In the genomic region with DNA sequence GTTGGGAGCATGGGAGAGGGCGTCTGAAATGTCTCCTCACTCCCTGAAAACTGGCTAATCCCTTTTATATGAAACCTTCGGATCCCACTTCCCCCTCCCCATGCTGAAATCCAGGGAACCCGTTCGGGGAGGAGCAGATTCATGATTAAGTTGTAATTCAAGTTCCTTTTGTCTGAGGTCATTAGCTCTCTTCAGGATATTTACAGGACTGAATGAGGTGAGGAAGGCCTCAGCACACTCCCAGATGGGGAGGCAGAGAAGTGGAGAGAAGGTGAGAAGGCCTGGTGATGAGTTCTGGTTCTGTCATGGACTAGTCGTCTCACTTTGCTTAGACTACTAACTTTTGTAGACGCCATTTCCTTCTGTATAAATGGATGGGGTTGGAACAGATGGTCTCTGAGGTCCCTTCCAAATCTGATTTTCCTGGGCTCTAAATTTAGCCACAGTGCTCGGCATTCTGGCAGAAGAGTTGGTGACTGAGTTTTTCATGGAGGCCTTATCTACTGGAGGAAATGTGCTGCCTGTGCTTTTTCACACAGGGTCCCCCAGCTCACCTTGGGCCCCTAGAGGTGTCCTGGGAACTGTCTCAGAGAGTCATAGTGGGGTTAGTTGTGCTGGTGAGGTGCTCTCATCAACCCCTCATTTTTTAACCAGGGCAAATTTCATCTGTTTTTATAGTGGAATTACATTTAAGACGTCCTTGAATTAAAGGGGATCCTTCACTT, we compare ENCODE assay signal across 17 cellular contexts.
DNase-seq lines count a peak whose midpoint lies in the region; FAIRE-seq and TF ChIP-seq lines count a peak whose summit lies in the region.
"Had no signal": no experiment of that assay in that cellular context is flagged by ENCODE, and none has a peak within 500 bp of the region (broad histone marks: within the 10 kb centered on the region; RNA-seq: fewer than 3 reads in every experiment).

No MANE protein-coding gene starts in this region.

- H3K79me1 ChIP-seq in H1 (ENCODE audit: low read depth, low read length), result no peaks in the 10 kb centered on the region

- no peak overlapping the region for H2AK5ac ChIP-seq in H1 (ENCODE audit: low read depth, low read length)

- POLR2A ChIA-PET in H1 (lab: Charles Lee; ENCODE audit: partially characterized antibody), result no interaction called here
- POLR2A ChIA-PET in activated CD4-positive, alpha-beta memory T cell treated with anti-CD3 and anti-CD28 coated beads, Interleukin-2, amount 10 ng/mL, durations not matched to agents 7 days and 5 days (lab: Charles Lee), result no interaction called here

- H3K27ac Mint-ChIP-seq in nephron progenitor cell, result peak overlapping the region; percentile 67
- H3K27ac Mint-ChIP-seq in activated CD4-positive, alpha-beta memory T cell treated with anti-CD3 and anti-CD28 coated beads, Interleukin-2, amount 10 ng/mL, durations not matched to agents 7 days and 5 days, result no peak overlapping the region
- H3K27ac Mint-ChIP-seq: HFFc6 had no signal

- 72% methylated on average over 8 of the region's 8 CpGs; no CpG with 5 or more reads in 1 of the 2 experiments for WGBS in H1 (ENCODE audit: extremely low coverage in 1 of 2, insufficient coverage in 1 of 2, insufficient read length in 1 of 2, insufficient replicate concordance in 2 of 2, low coverage in 1 of 2, low lambda C conversion rate in 2 of 2, missing lambda C conversion rate in 1 of 2), 2 experiments

- H3K9ac ChIP-seq in H1 (replicated peaks in 1 of 4; ENCODE audit: extremely low read depth in 1 of 4, low read depth in 3 of 4, low read length in 3 of 4), result no peak overlapping the region
- H3K9ac ChIP-seq: BLaER1 treated with 17β-estradiol and CSF1 and Interleukin-3, amounts not matched to agents 10 nM and 100 nM; KMS-11 had no signal

- no peaks in the 10 kb centered on the region; a peak in 1 of 7 replicates for H3K27me3 ChIP-seq in H1 (replicated peaks in 1 of 4; ENCODE audit: control insufficient read depth in 3 of 4, extremely low read depth in 1 of 4, insufficient read depth in 3 of 4, low read length in 3 of 4)
- H3K27me3 ChIP-seq in H7 (ENCODE audit: control insufficient read depth, insufficient read depth, low read length), result no peaks in the 10 kb centered on the region
- H3K27me3 ChIP-seq: BLaER1 treated with 17β-estradiol and CSF1 and Interleukin-3, amounts not matched to agents 10 nM and 100 nM had no signal

- no peaks in the 10 kb centered on the region for H4K20me1 ChIP-seq in H1 (replicated peaks in 1 of 2; ENCODE audit: control insufficient read depth in 1 of 2, insufficient read depth in 2 of 2, low read length in 2 of 2)
- H4K20me1 ChIP-seq: BLaER1 treated with 17β-estradiol and CSF1 and Interleukin-3, amounts not matched to agents 10 nM and 100 nM had no signal

- TF ChIP-seq CTCF in H1 (IDR thresholded peaks at IDR 0.05; ENCODE audit: control extremely low read depth in 1 of 3, insufficient read depth in 1 of 3, low read depth in 1 of 3, low read length in 3 of 3) (no peak), nephron progenitor cell (IDR thresholded peaks at IDR 0.05) (no peak)

- TF ChIP-seq EP300 in H1 (IDR thresholded peaks at IDR 0.05; ENCODE audit: borderline replicate concordance in 1 of 2, low read depth in 2 of 2, low read length in 2 of 2), result no peak

- H2BK120ac ChIP-seq in H1 (replicated peaks; ENCODE audit: low read depth, low read length), result no peak overlapping the region

- H3K4me3 Mint-ChIP-seq in nephron progenitor cell, result no peak overlapping the region
- H3K4me3 Mint-ChIP-seq in activated CD4-positive, alpha-beta memory T cell treated with anti-CD3 and anti-CD28 coated beads, Interleukin-2, amount 10 ng/mL, durations not matched to agents 7 days and 5 days, result no peak overlapping the region
- H3K4me3 Mint-ChIP-seq: HFFc6 had no signal

- H4K8ac ChIP-seq in H1 (ENCODE audit: extremely low read depth, insufficient read depth, low read length), result no peak overlapping the region

- H3K9me3 ChIP-seq in H1 (ENCODE audit: insufficient read depth in 2 of 2, low read depth in 1 of 2, low read length in 1 of 2), result no peaks in the 10 kb centered on the region
- H3K9me3 ChIP-seq: A549; BLaER1 treated with 17β-estradiol and CSF1 and Interleukin-3, amounts not matched to agents 10 nM and 100 nM had no signal

- no peak overlapping the region for H2BK5ac ChIP-seq in H1 (ENCODE audit: low read depth, low read length)

- no peak overlapping the region for H2BK12ac ChIP-seq in H1 (ENCODE audit: low read depth, low read length)

- H2AFZ ChIP-seq in H1 (ENCODE audit: low read length), result 0 out of 2 replicates have a peak overlapping the region, but pooled peaks have one; percentile 64

- H3K79me2 ChIP-seq in H1 (ENCODE audit: control insufficient read depth in 1 of 2, insufficient read depth in 2 of 2, low read length in 2 of 2), result no peaks in the 10 kb centered on the region

- no peak overlapping the region for H2BK15ac ChIP-seq in H1 (ENCODE audit: low read length)

- CTCF ChIA-PET in H1 (lab: Charles Lee; ENCODE audit: partially characterized antibody), result interaction anchor here (1.0 to 1.5 kb wide), 6 partner anchors 12 to 376 kb away, joined by 3 to 5 read pairs (median 4); a partner anchor contains a TSS
- CTCF ChIA-PET in activated CD4-positive, alpha-beta memory T cell treated with anti-CD3 and anti-CD28 coated beads, Interleukin-2, amount 10 ng/mL, durations not matched to agents 7 days and 5 days (lab: Charles Lee), result no interaction called here

- H3K56ac ChIP-seq in H1 (replicated peaks; ENCODE audit: insufficient read length, low read depth, low read length), result no peak overlapping the region

- no peak for TF ChIP-seq POLR2A in H1 (IDR thresholded peaks at IDR 0.05; ENCODE audit: control extremely low read depth in 1 of 2, low read depth in 2 of 2, low read length in 2 of 2)

- no peaks in the 10 kb centered on the region for H3K36me3 Mint-ChIP-seq in nephron progenitor cell (ENCODE audit: low read depth)
- H3K36me3 Mint-ChIP-seq in activated CD4-positive, alpha-beta memory T cell treated with anti-CD3 and anti-CD28 coated beads, Interleukin-2, amount 10 ng/mL, durations not matched to agents 7 days and 5 days (ENCODE audit: low read depth), result no peaks in the 10 kb centered on the region

- H2BK20ac ChIP-seq in H1 (ENCODE audit: low read length), result 0 out of 2 replicates have a peak overlapping the region, but pooled peaks have one; percentile 35

- DNase-seq in ELF-1 (ENCODE audit: low read depth, low spot score) (peak; percentile 52), NCI-H69 (lab: John Stamatoyannopoulos, UW) (peak; percentile 15), H1 (ENCODE audit: low read depth in 1 of 2, low spot score in 2 of 2) (no peak), nephron progenitor cell (no peak), RCC 7860 (ENCODE audit: low spot score) (no peak), NCI-H1105 treated with DMSO at 0.1 percent for 48 hours (lab: John Stamatoyannopoulos, UW) (no peak), H7 (no peak)
- DNase-seq in activated CD4-positive, alpha-beta memory T cell treated with anti-CD3 and anti-CD28 coated beads, Interleukin-2, amount 10 ng/mL, durations not matched to agents 7 days and 5 days, result no peak
- DNase-seq: HFFc6, NCI-H146, NCI-H2227 treated with DMSO at 0.1 percent for 48 hours, NCI-H526 treated with DMSO at 0.1 percent for 48 hours, PC-3 had no signal

- no peak overlapping the region for H3K27ac ChIP-seq in H1 (ENCODE audit: low read depth, low read length)
- H3K27ac ChIP-seq: A549; BLaER1 treated with 17β-estradiol and CSF1 and Interleukin-3, amounts not matched to agents 10 nM and 100 nM; KMS-11; SK-N-MC had no signal

- H3K27me3 Mint-ChIP-seq in nephron progenitor cell (ENCODE audit: low read depth, poor library complexity), result peaks cover 3% of the 10 kb centered on the region
- peaks cover 15% of the 10 kb centered on the region for H3K27me3 Mint-ChIP-seq in activated CD4-positive, alpha-beta memory T cell treated with anti-CD3 and anti-CD28 coated beads, Interleukin-2, amount 10 ng/mL, durations not matched to agents 7 days and 5 days

- no peaks in the 10 kb centered on the region for H3K36me3 ChIP-seq in H1 (ENCODE audit: control insufficient read depth in 2 of 4, insufficient read depth in 4 of 4, low read length in 3 of 4)
- no peaks in the 10 kb centered on the region for H3K36me3 ChIP-seq in H7 (replicated peaks; ENCODE audit: control insufficient read depth, insufficient read depth, low read length)
- H3K36me3 ChIP-seq: BLaER1 treated with 17β-estradiol and CSF1 and Interleukin-3, amounts not matched to agents 10 nM and 100 nM had no signal

- peaks cover 0 to 12% (median 6%) of the 10 kb centered on the region in 4 experiments; a peak in 4 of 7 replicates for H3K4me1 ChIP-seq in H1 (replicated peaks in 1 of 4; ENCODE audit: control insufficient read depth in 3 of 4, insufficient read depth in 4 of 4, low read length in 3 of 4)
- H3K4me1 ChIP-seq: A549 had no signal

- H3K4ac ChIP-seq in H1 (replicated peaks; ENCODE audit: insufficient read length, low read depth, low read length), result no peak overlapping the region

- H4K5ac ChIP-seq in H1 (ENCODE audit: insufficient read length, low read depth, low read length), result no peak overlapping the region

- no peak overlapping the region for H3K4me2 ChIP-seq in H1 (ENCODE audit: insufficient read depth in 1 of 2, low read depth in 2 of 2, low read length in 2 of 2)
- H3K4me2 ChIP-seq: A549; BLaER1 treated with 17β-estradiol and CSF1 and Interleukin-3, amounts not matched to agents 10 nM and 100 nM; KMS-11 had no signal

- H3K18ac ChIP-seq in H1 (ENCODE audit: extremely low read depth, low read length), result peak overlapping the region; percentile 51; the same call in 1 of the 2 replicates

- H3K23ac ChIP-seq in H1 (ENCODE audit: insufficient read length), result no peak overlapping the region

- H3K23me2 ChIP-seq in H1 (ENCODE audit: low read depth, low read length), result no peaks in the 10 kb centered on the region

- no peak for FAIRE-seq in H1 (lab: Jason Lieb, UNC)
- no peak for FAIRE-seq in RCC 7860 (lab: Jason Lieb, UNC)
- FAIRE-seq: A549 had no signal

- H3K4me1 Mint-ChIP-seq in nephron progenitor cell, result peaks cover 69% of the 10 kb centered on the region
- H3K4me1 Mint-ChIP-seq in activated CD4-positive, alpha-beta memory T cell treated with anti-CD3 and anti-CD28 coated beads, Interleukin-2, amount 10 ng/mL, durations not matched to agents 7 days and 5 days, result no peaks in the 10 kb centered on the region

- H3K14ac ChIP-seq in H1 (ENCODE audit: insufficient read length), result no peak overlapping the region

- no peaks in the 10 kb centered on the region for H3K9me3 Mint-ChIP-seq in nephron progenitor cell
- H3K9me3 Mint-ChIP-seq in activated CD4-positive, alpha-beta memory T cell treated with anti-CD3 and anti-CD28 coated beads, Interleukin-2, amount 10 ng/mL, durations not matched to agents 7 days and 5 days, result no peaks in the 10 kb centered on the region
- H3K9me3 Mint-ChIP-seq: HFFc6 had no signal

- no peak overlapping the region for H4K91ac ChIP-seq in H1 (replicated peaks; ENCODE audit: insufficient read length, low read length)

- H3K4me3 ChIP-seq in H1 (ENCODE audit: extremely low read depth in 1 of 4, insufficient read depth in 2 of 4, low read depth in 3 of 4, low read length in 4 of 4) (no peak overlapping the region), H7 (ENCODE audit: insufficient read depth, low read depth, low read length) (no peak overlapping the region)
- H3K4me3 ChIP-seq: A549; BLaER1 treated with 17β-estradiol and CSF1 and Interleukin-3, amounts not matched to agents 10 nM and 100 nM; SK-N-MC had no signal

- no peak for TF ChIP-seq RAD21 in H1 (IDR thresholded peaks at IDR 0.05 in 1 of 2, conservative IDR thresholded peaks at IDR 0.05 in 1 of 2; ENCODE audit: low read depth in 2 of 2, low read length in 2 of 2)

Comparison
In these comparisons a context has a peak if more than half of its experiments do, and no peak if none do; other contexts are left out.
1. DNase-seq: peak in ELF-1 (single experiment) and NCI-H69 (single experiment); none in H1 (0 of 2), nephron progenitor cell (single experiment), RCC 7860 (single experiment), activated CD4-positive, alpha-beta memory T cell treated with anti-CD3 and anti-CD28 coated beads, Interleukin-2, amount 10 ng/mL, durations not matched to agents 7 days and 5 days (single experiment), NCI-H1105 treated with DMSO at 0.1 percent for 48 hours (single experiment) and H7 (single experiment).